In genomic region chr4:110012917-110013316, GRCh38 we compare ENCODE assay signal across 3 cellular contexts.
TF ChIP-seq lines count a peak whose summit lies in the region.

No MANE protein-coding gene starts in this region.

TF ChIP-seq in SK-N-SH, 30 proteins besides CTCF, POLR2A, EP300 and RAD21 (continued from another document):
- TF ChIP-seq USF2 (IDR thresholded peaks at IDR 0.05; ENCODE audit: borderline replicate concordance, low read depth, low read length) = no peak
- TF ChIP-seq NFIC (IDR thresholded peaks at IDR 0.05; ENCODE audit: borderline replicate concordance) = no peak
- no peak for TF ChIP-seq FOXJ3 (CRISPR knock-in tag; IDR thresholded peaks at IDR 0.05)
- TF ChIP-seq CHD2 (IDR thresholded peaks at IDR 0.05; ENCODE audit: low read length, partially characterized antibody) = no peak
- TF ChIP-seq ELF1 (IDR thresholded peaks at IDR 0.05) = no peak
- TF ChIP-seq NRF1 (IDR thresholded peaks at IDR 0.05; ENCODE audit: low read depth, low read length) = no peak

TF ChIP-seq in SK-N-SH treated with all-trans-retinoic acid at 6 μM for 48 hours, 23 proteins besides CTCF, POLR2A, EP300 and RAD21 (continued from another document):
- no peak for TF ChIP-seq BACH2 (CRISPR knock-in tag; IDR thresholded peaks at IDR 0.05; ENCODE audit: borderline replicate concordance)
- TF ChIP-seq ESRRG (CRISPR knock-in tag; IDR thresholded peaks at IDR 0.05) = no peak
- TF ChIP-seq ZNF8 (CRISPR knock-in tag; IDR thresholded peaks at IDR 0.05) = no peak
- no peak for TF ChIP-seq ZNF565 (CRISPR knock-in tag; conservative IDR thresholded peaks at IDR 0.05; ENCODE audit: low read depth)

TF ChIP-seq in GM23338, 12 proteins besides CTCF, POLR2A, EP300 and RAD21 (continued from another document):
- no peak for TF ChIP-seq ETS1 (IDR thresholded peaks at IDR 0.05)
- no peak for TF ChIP-seq EZH2phosphoT487 (IDR thresholded peaks at IDR 0.05; ENCODE audit: unreplicated experiment)
- no peak for TF ChIP-seq POLR2AphosphoS5 (IDR thresholded peaks at IDR 0.05; ENCODE audit: low read depth)
